ENCODE assay signal across 8 cellular contexts in genomic region chr21:44107037-44107501, GRCh38. TPM values are rescaled to one million over a fixed set of nuclear protein-coding genes. Genes with fewer than 3 reads are reported as not detected.
A peak's percentile ranks its signal among the peaks of the same experiment; 100 is the strongest.
DNase-seq lines count a peak whose midpoint lies in the region; ATAC-seq, FAIRE-seq and TF ChIP-seq lines count a peak whose summit lies in the region.
"Not testable (repeated sequence)": the region's sequence is repeated elsewhere in the genome, so short reads cannot be mapped to it uniquely, and the experiment has no call there.

TSS of gene PWP2 (plus strand) at chr21:44107399. CDS start at chr21:44107417, 18 bp downstream.

- H3K79me2 ChIP-seq in osteoblast (ENCODE audit: insufficient read depth, low read length) = not testable (repeated sequence)

- not testable (repeated sequence) for H3K27me3 Mint-ChIP-seq in T-helper 1 cell treated with Interleukin-12 subunit alpha and Interleukin-12 subunit beta and Interleukin-4 antibody, amounts not matched to agents 30 μg/mL and 1 μg/mL, for 36 hours (ENCODE audit: low read depth); activated naive CD8-positive, alpha-beta T cell treated with anti-CD3 and anti-CD28 coated beads for 36 hours

- not testable (repeated sequence) for H4K20me1 ChIP-seq in osteoblast (ENCODE audit: insufficient read depth, low read length)

- FAIRE-seq in GM12892 (lab: Jason Lieb, UNC) = peak; percentile 99

- peak within 1 kb of the TSS; percentile 51 for H3K4me3 Mint-ChIP-seq in T-helper 1 cell treated with Interleukin-12 subunit alpha and Interleukin-12 subunit beta and Interleukin-4 antibody, amounts not matched to agents 30 μg/mL and 1 μg/mL, for 36 hours
- peak within 1 kb of the TSS; percentile 55 for H3K4me3 Mint-ChIP-seq in activated naive CD8-positive, alpha-beta T cell treated with anti-CD3 and anti-CD28 coated beads for 36 hours

- TF ChIP-seq POLR2A in GM12892 (IDR thresholded peaks at IDR 0.05; ENCODE audit: low read depth, low read length) = not testable (repeated sequence)

- not testable (repeated sequence) for H3K9me3 Mint-ChIP-seq in T-helper 1 cell treated with Interleukin-12 subunit alpha and Interleukin-12 subunit beta and Interleukin-4 antibody, amounts not matched to agents 30 μg/mL and 1 μg/mL, for 36 hours; activated naive CD8-positive, alpha-beta T cell treated with anti-CD3 and anti-CD28 coated beads for 36 hours

- not testable (repeated sequence) for H3K4me1 Mint-ChIP-seq in T-helper 1 cell treated with Interleukin-12 subunit alpha and Interleukin-12 subunit beta and Interleukin-4 antibody, amounts not matched to agents 30 μg/mL and 1 μg/mL, for 36 hours (ENCODE audit: low read depth); activated naive CD8-positive, alpha-beta T cell treated with anti-CD3 and anti-CD28 coated beads for 36 hours

- H2AFZ ChIP-seq in osteoblast (ENCODE audit: low read length) = not testable (repeated sequence)

- not testable (repeated sequence) for H3K27me3 ChIP-seq in osteoblast (ENCODE audit: insufficient read depth, low read length); upper lobe of right lung

- not testable (repeated sequence) for H3K27ac ChIP-seq in osteoblast (ENCODE audit: low read depth, low read length); upper lobe of right lung

- not testable (repeated sequence) for TF ChIP-seq CTCF in osteoblast (IDR thresholded peaks at IDR 0.05; ENCODE audit: extremely low read depth, low read depth, low read length); upper lobe of right lung (IDR thresholded peaks at IDR 0.05)

- H3K4me2 ChIP-seq in osteoblast (ENCODE audit: insufficient read depth, low read length) = not testable (repeated sequence)

- not testable (repeated sequence) for DNase-seq in GM12892 (ENCODE audit: insufficient read length); osteoblast (ENCODE audit: insufficient read length, low spot score, missing footprints)
- DNase-seq in activated naive CD8-positive, alpha-beta T cell treated with anti-CD3 and anti-CD28 coated beads for 36 hours = peak; percentile 63
- DNase-seq in head of caudate nucleus (peak in 26 of 42 donors; percentile 0 to 86 (median 24)), upper lobe of right lung (peak; percentile 75)

- not testable (repeated sequence) for H3K27ac Mint-ChIP-seq in T-helper 1 cell treated with Interleukin-12 subunit alpha and Interleukin-12 subunit beta and Interleukin-4 antibody, amounts not matched to agents 30 μg/mL and 1 μg/mL, for 36 hours; activated naive CD8-positive, alpha-beta T cell treated with anti-CD3 and anti-CD28 coated beads for 36 hours

- intact Hi-C loops in head of caudate nucleus (cut with DNase I); upper lobe of right lung (cut with DNase I): not testable (repeated sequence)

- H3K36me3 Mint-ChIP-seq in T-helper 1 cell treated with Interleukin-12 subunit alpha and Interleukin-12 subunit beta and Interleukin-4 antibody, amounts not matched to agents 30 μg/mL and 1 μg/mL, for 36 hours (ENCODE audit: low read depth); activated naive CD8-positive, alpha-beta T cell treated with anti-CD3 and anti-CD28 coated beads for 36 hours: not testable (repeated sequence)

- H3K4me1 ChIP-seq in osteoblast (ENCODE audit: insufficient read depth, low read length); upper lobe of right lung: not testable (repeated sequence)

- not testable (repeated sequence) for H3K9me3 ChIP-seq in osteoblast (ENCODE audit: low read depth, low read length); upper lobe of right lung

- peak within 1 kb of the TSS; percentile 53 for H3K4me3 ChIP-seq in osteoblast (ENCODE audit: insufficient read depth, low read length)
- peak within 1 kb of the TSS; percentile 28 for H3K4me3 ChIP-seq in upper lobe of right lung

- not testable (repeated sequence) for H3K36me3 ChIP-seq in osteoblast (ENCODE audit: insufficient read depth, low read length); upper lobe of right lung

- peak; percentile 88 for ATAC-seq in GM21825 (IDR thresholded peaks at IDR 0.05; ENCODE audit: unreplicated experiment)
- peak; percentile 56 for ATAC-seq in HG03378 (IDR thresholded peaks at IDR 0.05; ENCODE audit: unreplicated experiment)
- ATAC-seq in upper lobe of right lung = peak; percentile 97

RNA-seq across cellular contexts. Expression of gene PWP2, which starts in this region (rescaled TPM):
- polyA plus RNA-seq in GM12892 (2012; ENCODE audit: missing spikeins) = 8.2 TPM
- 10 to 100 TPM; 12.7 to 14.5 TPM for total RNA-seq in activated naive CD8-positive, alpha-beta T cell treated with anti-CD3 and anti-CD28 coated beads for 36 hours
- total RNA-seq in osteoblast = 2.2 and 2.7 TPM in 2 replicates
- total RNA-seq in upper lobe of right lung = 9.9 TPM
